Comparison of ENCODE assay signal across 8 cellular contexts in the genomic region with DNA sequence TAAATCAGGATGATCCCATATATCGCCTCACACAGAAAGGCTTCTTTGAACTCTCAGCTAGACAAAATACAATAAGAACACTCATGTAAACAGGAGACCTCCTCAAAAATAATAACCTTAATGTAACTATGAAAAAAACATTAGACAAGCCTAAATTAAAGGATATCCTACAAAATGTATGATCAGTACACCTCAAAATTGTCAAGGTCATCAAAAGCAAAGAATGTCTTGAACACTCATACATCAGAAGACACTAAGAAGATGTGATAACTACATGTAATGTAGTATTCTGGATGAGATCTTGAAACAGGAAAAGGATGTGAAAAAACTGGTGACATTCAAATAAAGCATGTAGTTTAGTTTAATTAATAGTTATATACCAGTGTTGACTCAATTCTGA.
"Had no signal": no experiment of that assay in that cellular context is flagged by ENCODE, and none has a peak within 500 bp of the region (broad histone marks: within the 10 kb centered on the region; RNA-seq: fewer than 3 reads in every experiment).

No MANE protein-coding gene starts in this region.

- ATAC-seq: GM12878 had no signal

- DNase-seq: GDM1, GF-D8 had no signal

- H3K4me3 ChIP-seq: GM12878 had no signal

- FAIRE-seq: G401.6, GM12878, GM12891, GM12892, GM18507, GM19239 had no signal
